ENCODE assay signal across 8 cellular contexts in genomic region chr19:45667620-45668341, GRCh38. TPM values are rescaled to one million over a fixed set of nuclear protein-coding genes. Genes with fewer than 3 reads are reported as not detected.
DNase-seq lines count a peak whose midpoint lies in the region; ATAC-seq and TF ChIP-seq lines count a peak whose summit lies in the region.

GIPR (plus strand) TSS chr19:45668221; CDS start chr19:45669521, 1,300 bp downstream.

- ATAC-seq in upper lobe of right lung (peak; percentile 33), GM19328 (IDR thresholded peaks at IDR 0.05; ENCODE audit: unreplicated experiment) (no peak)

- TF ChIP-seq CTCF in nephron progenitor cell (IDR thresholded peaks at IDR 0.05) (no peak), upper lobe of right lung (IDR thresholded peaks at IDR 0.05) (no peak)

- H3K27ac ChIP-seq in epithelial cell of prostate (peak within 1 kb of the TSS; percentile 48), upper lobe of right lung (no peak within 1 kb of the TSS)

- DNase-seq in NCI-H2107 treated with DMSO at 0.1 percent for 48 hours (lab: John Stamatoyannopoulos, UW; ENCODE audit: unreplicated experiment) = peak; percentile 3
- no peak for DNase-seq in NCI-H2107 (lab: John Stamatoyannopoulos, UW)
- peak; percentile 93 for DNase-seq in NCI-H82 (lab: John Stamatoyannopoulos, UW)
- peak; percentile 85 for DNase-seq in activated CD8-positive, alpha-beta memory T cell treated with anti-CD3 and anti-CD28 coated beads for 24 hours
- DNase-seq in epithelial cell of prostate (ENCODE audit: low read depth, low spot score) = peak; percentile 92
- DNase-seq in nephron progenitor cell = peak; percentile 77
- DNase-seq in upper lobe of right lung = peak; percentile 84

- H3K4me1 Mint-ChIP-seq in nephron progenitor cell = peaks cover 41% of the 10 kb centered on the region

- intact Hi-C loops in upper lobe of right lung (cut with DNase I) = no loop called here

- peaks cover 7% of the 10 kb centered on the region for H3K4me1 ChIP-seq in upper lobe of right lung

- no peak within 1 kb of the TSS for H3K27ac Mint-ChIP-seq in nephron progenitor cell

- H3K36me3 ChIP-seq in upper lobe of right lung = no peaks in the 10 kb centered on the region

- H3K4me3 ChIP-seq in upper lobe of right lung = peak within 1 kb of the TSS; percentile 38

- H3K9me3 Mint-ChIP-seq in nephron progenitor cell = no peaks in the 10 kb centered on the region

- H3K4me3 Mint-ChIP-seq in nephron progenitor cell = peak within 1 kb of the TSS; percentile 80

- peaks cover 43% of the 10 kb centered on the region for H3K27me3 ChIP-seq in upper lobe of right lung

- peaks cover 62% of the 10 kb centered on the region for H3K27me3 Mint-ChIP-seq in nephron progenitor cell (ENCODE audit: low read depth, poor library complexity)

- no peaks in the 10 kb centered on the region for H3K9me3 ChIP-seq in upper lobe of right lung

- no peaks in the 10 kb centered on the region for H3K36me3 Mint-ChIP-seq in nephron progenitor cell (ENCODE audit: low read depth)

RNA-seq across cellular contexts. Expression of gene GIPR, which starts in this region (rescaled TPM):
- 4.8 TPM for total RNA-seq in upper lobe of right lung
